7 cellular contexts compared by ENCODE assay signal in genomic region chr2:37877457-37878315, GRCh38. TPM values are rescaled to one million over a fixed set of nuclear protein-coding genes. Genes with fewer than 3 reads are reported as not detected.
DNase-seq lines count a peak whose midpoint lies in the region; ATAC-seq, FAIRE-seq and TF ChIP-seq lines count a peak whose summit lies in the region.

No MANE protein-coding gene starts in this region.

- CTCF ChIA-PET in GM12878 (lab: Yijun Ruan, JAX) = interaction anchor here (0.5 to 13.6 kb wide), 98 partner anchors 8 to 1222 kb away, joined by 3 to 336 read pairs (median 4); partner anchors contain the start of genes CDC42EP3 and EIF2AK2

- no peaks in the 10 kb centered on the region for H3K79me2 ChIP-seq in GM12878 (ENCODE audit: control insufficient read depth, insufficient read depth, low read length)

- FAIRE-seq in GM12878 (lab: Jason Lieb, UNC) = peak; percentile 78

- RAD21 ChIA-PET in GM12878 (lab: Charles Lee; ENCODE audit: unreplicated experiment) = interaction anchor here (0.5 to 13.0 kb wide), 73 partner anchors 8 to 708 kb away, joined by 3 to 215 read pairs (median 5); partner anchors contain the start of genes CDC42EP3 and RMDN2

- ATAC-seq in HG02678 (IDR thresholded peaks at IDR 0.05; ENCODE audit: unreplicated experiment) = peak; percentile 36
- peak; percentile 77 for ATAC-seq in GM12878
- peak; percentile 63 for ATAC-seq in stimulated activated effector memory CD8-positive, alpha-beta T cell treated with anti-CD3 and anti-CD28 coated beads, Interleukin-12 subunit alpha, Interleukin-12 subunit beta, amount 100 ng/mL, for 72 hours
- ATAC-seq in HG02938 (IDR thresholded peaks at IDR 0.05; ENCODE audit: unreplicated experiment) = no peak

- H3K4me1 Mint-ChIP-seq in stimulated activated effector memory CD8-positive, alpha-beta T cell treated with anti-CD3 and anti-CD28 coated beads, Interleukin-12 subunit alpha, Interleukin-12 subunit beta, amount 100 ng/mL, for 72 hours = peaks cover 23% of the 10 kb centered on the region

- H3K9me3 ChIP-seq in GM12878 (replicated peaks; ENCODE audit: control insufficient read depth, insufficient read depth, low read length) = no peaks in the 10 kb centered on the region

- 0 out of 2 replicates have a peak overlapping the region, but pooled peaks have one; percentile 38 for H3K4me2 ChIP-seq in GM12878 (ENCODE audit: control insufficient read depth, insufficient read depth)

- no peaks in the 10 kb centered on the region for H3K9me3 Mint-ChIP-seq in stimulated activated effector memory CD8-positive, alpha-beta T cell treated with anti-CD3 and anti-CD28 coated beads, Interleukin-12 subunit alpha, Interleukin-12 subunit beta, amount 100 ng/mL, for 72 hours

- no TSS peak for BruUV-seq in GM12878 (replicated peaks; lab: Mats Ljungman, UMichigan)

- intact Hi-C loops in GM12878 (cut with micrococcal nuclease; ENCODE audit: unreplicated experiment) = loop anchor here (1.0 to 5.0 kb wide), 6 partner anchors 45 to 710 kb away; partner anchors contain the start of gene CDC42EP3

- SMC1A ChIA-PET in GM12878 (lab: Charles Lee; ENCODE audit: uncharacterized antibody, unreplicated experiment) = interaction anchor here (0.6 to 13.5 kb wide), 65 partner anchors 9 to 1092 kb away, joined by 3 to 271 read pairs (median 4); no protein-coding TSS in a partner anchor

- in situ Hi-C loops in GM12878 (cut with MboI) = no loop called here

- no peak overlapping the region for H3K27ac Mint-ChIP-seq in stimulated activated effector memory CD8-positive, alpha-beta T cell treated with anti-CD3 and anti-CD28 coated beads, Interleukin-12 subunit alpha, Interleukin-12 subunit beta, amount 100 ng/mL, for 72 hours

- no peak overlapping the region for H3K27ac ChIP-seq in GM12878 (ENCODE audit: control insufficient read depth, insufficient read depth)

- no peaks in the 10 kb centered on the region for H3K36me3 Mint-ChIP-seq in stimulated activated effector memory CD8-positive, alpha-beta T cell treated with anti-CD3 and anti-CD28 coated beads, Interleukin-12 subunit alpha, Interleukin-12 subunit beta, amount 100 ng/mL, for 72 hours

- H3K36me3 ChIP-seq in GM12878 (ENCODE audit: control insufficient read depth in 2 of 2, insufficient read depth in 2 of 2, low read length in 1 of 2) = no peaks in the 10 kb centered on the region; a peak in 1 of 4 replicates

- H3K4me1 ChIP-seq in GM12878 (ENCODE audit: control insufficient read depth, insufficient read depth, low read length) = peaks cover 8% of the 10 kb centered on the region

- H3K9ac ChIP-seq in GM12878 (ENCODE audit: control insufficient read depth, insufficient read depth, low read length) = no peak overlapping the region

- peak; percentile 91 for TF ChIP-seq RAD21 in GM12878 (IDR thresholded peaks at IDR 0.05; ENCODE audit: insufficient read depth, low read depth, low read length)

- TF ChIP-seq POLR2A in GM12878 (IDR thresholded peaks at IDR 0.05; ENCODE audit: low read depth, low read length) = no peak

- H3K27me3 ChIP-seq in GM12878 (replicated peaks in 1 of 2; ENCODE audit: control insufficient read depth in 2 of 2, insufficient read depth in 2 of 2, low read length in 1 of 2) = peaks cover 0 to 2% of the 10 kb centered on the region in 2 experiments; a peak in 2 of 4 replicates

- peak; percentile 44 to 64 (median 63); a peak in 5 of 6 replicates for TF ChIP-seq CTCF in GM12878 (IDR thresholded peaks at IDR 0.05 in 2 of 3, conservative IDR thresholded peaks at IDR 0.05 in 1 of 3; ENCODE audit: control insufficient read depth in 2 of 3, extremely low read depth in 1 of 3, insufficient read depth in 1 of 3, low read depth in 3 of 3, low read length in 3 of 3)

- TF ChIP-seq EP300 in GM12878 (IDR thresholded peaks at IDR 0.05; ENCODE audit: borderline replicate concordance in 1 of 2, control insufficient read depth in 1 of 2, low read depth in 2 of 2, low read length in 2 of 2) = no peak

- no peak overlapping the region for H2AFZ ChIP-seq in GM12878 (ENCODE audit: control insufficient read depth, low read depth, low read length)

- no peak overlapping the region for H3K4me3 Mint-ChIP-seq in stimulated activated effector memory CD8-positive, alpha-beta T cell treated with anti-CD3 and anti-CD28 coated beads, Interleukin-12 subunit alpha, Interleukin-12 subunit beta, amount 100 ng/mL, for 72 hours

- H4K20me1 ChIP-seq in GM12878 (ENCODE audit: control insufficient read depth, insufficient read depth) = no peaks in the 10 kb centered on the region

- POLR2A ChIA-PET in GM12878 (lab: Charles Lee) = interaction anchor here (1.0 to 6.9 kb wide), 6 partner anchors 10 to 304 kb away, joined by 3 to 61 read pairs (median 4); partner anchors contain the start of gene CDC42EP3

- WGBS in GM12878 (ENCODE audit: insufficient coverage, insufficient replicate concordance, low lambda C conversion rate, missing lambda C conversion rate) = 25% methylated on average over 12 of the region's 12 CpGs

- DNase-seq in DMS79 treated with DMSO at 0.1 percent for 48 hours (lab: John Stamatoyannopoulos, UW) = peak; percentile 81
- DNase-seq in NCI-H69 (lab: John Stamatoyannopoulos, UW) = peak; percentile 68
- DNase-seq in GM12878 (ENCODE audit: low read depth, low spot score) = no peak
- DNase-seq in iPS-NIHi11 (ENCODE audit: low spot score) = peak; percentile 62
- no peak for DNase-seq in stimulated activated effector memory CD8-positive, alpha-beta T cell treated with anti-CD3 and anti-CD28 coated beads, Interleukin-12 subunit alpha, Interleukin-12 subunit beta, amount 100 ng/mL, for 72 hours (ENCODE audit: low spot score in 2 of 2)

- H3K4me3 ChIP-seq in GM12878 = no peak overlapping the region

TF ChIP-seq in GM12878, 131 proteins besides CTCF, POLR2A, EP300 and RAD21 (continues in another document):
- TF ChIP-seq CHD1 (IDR thresholded peaks at IDR 0.05; ENCODE audit: low read depth, low read length) (no peak), PKNOX1 (IDR thresholded peaks at IDR 0.05) (no peak), SIX5 (IDR thresholded peaks at IDR 0.05; ENCODE audit: low read depth, low read length, severe bottlenecking) (no peak), RAD51 (IDR thresholded peaks at IDR 0.05) (0 out of 2 replicates have a peak, but pooled peaks have one; percentile 14), RB1 (IDR thresholded peaks at IDR 0.05; ENCODE audit: borderline replicate concordance) (peak; percentile 42; the same call in 1 of the 2 replicates), TCF3 (IDR thresholded peaks at IDR 0.05; ENCODE audit: borderline replicate concordance, insufficient read depth, low read depth, low read length) (no peak), NRF1 (conservative IDR thresholded peaks at IDR 0.05; ENCODE audit: low read depth, low read length) (no peak)

RNA-seq across cellular contexts. Expression of gene RMDN2, which starts 47.4 kb away (rescaled TPM):
- 68.2 and 74.3 TPM in 2 replicates for total RNA-seq in GM12878 (2013; cell fraction: nucleolus; rRNA removed)
- total RNA-seq in GM12878 (2014; rRNA removed) = 7.8 and 8.7 TPM in 2 replicates
- 11.7 and 12.4 TPM in 2 replicates for total RNA-seq in GM12878 (2014; rRNA removed; fragmentation: Illumina TruSeq; extraction: Trizol)
- 7.3 and 9.3 TPM in 2 replicates for total RNA-seq in GM12878 (2021)
- 4.2 TPM for polyA plus RNA-seq in GM12878 (2011; ENCODE audit: low read depth)
- polyA plus RNA-seq in GM12878 (2011; rRNA removed) = 2.6 and 4.0 TPM in 2 replicates
- 0.52 and 0.55 TPM in 2 replicates for polyA plus RNA-seq in GM12878 (2011; cell fraction: cytosol; rRNA removed)
- 2.0 and 2.6 TPM in 2 replicates for polyA plus RNA-seq in GM12878 (2011; cell fraction: nucleus; rRNA removed)
- 4.8 and 6.8 TPM in 2 replicates for polyA plus RNA-seq in GM12878 (2012)
- 11.1 and 15.6 TPM in 2 replicates for polyA plus RNA-seq in GM12878 (2014; fragmentation: Illumina TruSeq; extraction: Trizol)
- polyA plus RNA-seq in GM12878 (2014; fragmentation: Nextera tagmentation; extraction: Ambion mirVana) = 1 to 10 TPM; 6.6 to 9.1 TPM
- 5.8 and 7.5 TPM in 2 replicates for polyA plus RNA-seq in GM12878 (2014; rRNA removed)
- polyA plus RNA-seq in GM12878 (2016; fragmentation: Nextera tagmentation; extraction: Ambion mirVana) = 10 to 100 TPM; 11.3 to 11.4 TPM
- polyA minus RNA-seq in GM12878 (2011; rRNA and poly(A)+ RNA removed) = 1.6 and 1.7 TPM in 2 replicates
- polyA minus RNA-seq in GM12878 (2011; cell fraction: cytosol; rRNA and poly(A)+ RNA removed) = 1.1 and 1.5 TPM in 2 replicates
- polyA minus RNA-seq in GM12878 (2011; cell fraction: nucleus; rRNA and poly(A)+ RNA removed) = 2.3 and 4.8 TPM in 2 replicates

Comparison
In these comparisons a context has a peak if more than half of its experiments do, and no peak if none do; other contexts are left out.
1. DNase-seq: peak in DMS79 treated with DMSO at 0.1 percent for 48 hours (single experiment), NCI-H69 (single experiment) and iPS-NIHi11 (single experiment); none in GM12878 (single experiment) and stimulated activated effector memory CD8-positive, alpha-beta T cell treated with anti-CD3 and anti-CD28 coated beads, Interleukin-12 subunit alpha, Interleukin-12 subunit beta, amount 100 ng/mL, for 72 hours (0 of 2).